In genomic region chr12:46385439-46385838, GRCh38 we compare ENCODE assay signal across 1 cellular context.
TF ChIP-seq lines count a peak whose summit lies in the region.

No MANE protein-coding gene starts in this region.

TF ChIP-seq in H1, 55 proteins besides CTCF, POLR2A, EP300 and RAD21:
- TF ChIP-seq TEAD4 (IDR thresholded peaks at IDR 0.05; ENCODE audit: low read depth, low read length) = no peak
- TF ChIP-seq PHF8 (conservative IDR thresholded peaks at IDR 0.05; ENCODE audit: low read depth, low read length) = no peak
- TF ChIP-seq MAX (IDR thresholded peaks at IDR 0.05) = no peak
- no peak for TF ChIP-seq JUN (IDR thresholded peaks at IDR 0.05; ENCODE audit: low read depth, low read length)
- no peak for TF ChIP-seq SP2 (IDR thresholded peaks at IDR 0.05; ENCODE audit: low read length)
- TF ChIP-seq RNF2 (IDR thresholded peaks at IDR 0.05; ENCODE audit: borderline replicate concordance, low read depth, low read length, missing control alignments, poor library complexity, severe bottlenecking) = no peak
- peak; percentile 74; the same call in 1 of the 2 replicates for TF ChIP-seq EGR1 (IDR thresholded peaks at IDR 0.05; ENCODE audit: borderline replicate concordance, low read depth, low read length)
- TF ChIP-seq POLR2AphosphoS5 (IDR thresholded peaks at IDR 0.05; ENCODE audit: low read depth, low read length) = no peak
- no peak for TF ChIP-seq HDAC2 (IDR thresholded peaks at IDR 0.05; ENCODE audit: borderline replicate concordance in 1 of 2, low read depth in 2 of 2, low read length in 2 of 2)
